ENCODE assay signal across 6 cellular contexts in genomic region chr7:43843276-43843675, GRCh38.
"Had no signal": no experiment of that assay in that cellular context is flagged by ENCODE, and none has a peak within 500 bp of the region (broad histone marks: within the 10 kb centered on the region; RNA-seq: fewer than 3 reads in every experiment).

No MANE protein-coding gene starts in this region.

- ATAC-seq: HepG2, K562 had no signal

- H3K27ac ChIP-seq: HL-60 had no signal

- DNase-seq: IMR-90, KBM-7, KG1 had no signal

- H3K4me3 ChIP-seq: K562 had no signal
